Comparison of ENCODE assay signal across 9 cellular contexts in the genomic region with DNA sequence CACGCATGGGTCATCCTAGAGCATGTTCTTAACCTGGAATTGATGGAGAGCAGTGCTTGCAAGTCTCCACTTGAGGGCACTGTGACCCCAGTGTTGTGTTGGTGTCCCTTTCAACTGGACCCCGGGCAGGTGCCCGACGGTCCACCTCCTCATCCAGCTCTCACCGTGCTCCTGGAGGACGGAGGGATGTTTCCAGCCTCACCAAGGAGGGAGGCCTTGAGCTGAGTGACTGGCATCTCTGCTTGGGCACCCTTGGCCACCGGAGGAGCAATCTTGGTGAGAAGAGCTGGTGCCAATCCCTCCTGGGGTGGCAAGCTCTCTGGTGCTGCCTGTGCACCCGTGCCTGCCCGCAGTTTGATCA. TPM values are rescaled to one million over a fixed set of nuclear protein-coding genes. Genes with fewer than 3 reads are reported as not detected.
A peak's percentile ranks its signal among the peaks of the same experiment; 100 is the strongest.
DNase-seq lines count a peak whose midpoint lies in the region; ATAC-seq and TF ChIP-seq lines count a peak whose summit lies in the region.
"Had no signal": no experiment of that assay in that cellular context is flagged by ENCODE, and none has a peak within 500 bp of the region (broad histone marks: within the 10 kb centered on the region; RNA-seq: fewer than 3 reads in every experiment).

No MANE protein-coding gene starts in this region.

- no peaks in the 10 kb centered on the region for H3K4me1 ChIP-seq in GM23248 (ENCODE audit: insufficient read depth)
- no peaks in the 10 kb centered on the region for H3K4me1 ChIP-seq in stomach

- H3K27me3 ChIP-seq in BJ (ENCODE audit: control insufficient read depth, insufficient read depth, low read length): no peaks in the 10 kb centered on the region
- peaks cover 8% of the 10 kb centered on the region; the same call in 1 of the 2 replicates for H3K27me3 ChIP-seq in GM23248 (replicated peaks; ENCODE audit: insufficient read depth)
- no peaks in the 10 kb centered on the region for H3K27me3 ChIP-seq in kidney epithelial cell (ENCODE audit: control insufficient read depth, insufficient read depth, low read length)
- peaks cover 0 to 10% (median 4%) of the 10 kb centered on the region in 3 donors for H3K27me3 ChIP-seq in stomach

- no peak for DNase-seq in BJ (ENCODE audit: low read depth)
- DNase-seq in GM23248: peak; percentile 47
- peak; percentile 42 for DNase-seq in SK-MEL-5 (ENCODE audit: low read depth, low spot score)
- DNase-seq in kidney epithelial cell (ENCODE audit: low read depth): no peak
- no peak for DNase-seq in stomach
- no peak for DNase-seq in stimulated activated effector memory CD8-positive, alpha-beta T cell treated with anti-CD3 and anti-CD28 coated beads, Interleukin-12 subunit alpha, Interleukin-12 subunit beta, amount 100 ng/mL, for 72 hours (ENCODE audit: low spot score in 2 of 2)
- no peak for DNase-seq in CD1c-positive myeloid dendritic cell (ENCODE audit: extremely low spot score)

- H3F3A ChIP-seq in GM23248 (ENCODE audit: insufficient read depth): no peaks in the 10 kb centered on the region

- in situ Hi-C loops in GM23248 (cut with MboI) (no loop called here), SK-MEL-5 (cut with HindIII; ENCODE audit: low pct_unique_long_range_greater_than_20kb, low sequenced_read_pairs) (no loop called here)

- H3K4me3 ChIP-seq in BJ (ENCODE audit: low read depth, low read length): no peak overlapping the region
- H3K4me3 ChIP-seq in GM23248: no peak overlapping the region
- no peak overlapping the region for H3K4me3 ChIP-seq in kidney epithelial cell (ENCODE audit: low read depth, low read length)
- H3K4me3 ChIP-seq in stomach: no peak overlapping the region

- no peaks in the 10 kb centered on the region for H3K9me2 ChIP-seq in GM23248 (ENCODE audit: insufficient read depth)

- no peak overlapping the region for H3K4me3 Mint-ChIP-seq in stimulated activated memory B cell treated with anti-CD40 and anti-IgM and Interleukin-4, amounts not matched to agents 10 μg/mL and 1 μg/mL and 100 μg/mL, for 72 hours
- H3K4me3 Mint-ChIP-seq in stimulated activated effector memory CD8-positive, alpha-beta T cell treated with anti-CD3 and anti-CD28 coated beads, Interleukin-12 subunit alpha, Interleukin-12 subunit beta, amount 100 ng/mL, for 72 hours: no peak overlapping the region
- H3K4me3 Mint-ChIP-seq: activated T-helper 1 cell treated with anti-CD3 and anti-CD28 coated beads, Interleukin-12 subunit alpha, Interleukin-12 subunit beta, Interleukin-2, Interleukin-4 antibody, amounts not matched to agents 30 ng/mL and 10 ng/mL and 1 ng/mL, durations not matched to agents 14 hours and 24 hours and 36 hours had no signal

- no peaks in the 10 kb centered on the region for H3K9me3 ChIP-seq in GM23248 (ENCODE audit: low read depth)
- H3K9me3 ChIP-seq in stomach: peaks cover 0 to 16% (median 9%) of the 10 kb centered on the region in 4 donors

- H3K27ac Mint-ChIP-seq in stimulated activated memory B cell treated with anti-CD40 and anti-IgM and Interleukin-4, amounts not matched to agents 10 μg/mL and 1 μg/mL and 100 μg/mL, for 72 hours: no peak overlapping the region
- H3K27ac Mint-ChIP-seq in stimulated activated effector memory CD8-positive, alpha-beta T cell treated with anti-CD3 and anti-CD28 coated beads, Interleukin-12 subunit alpha, Interleukin-12 subunit beta, amount 100 ng/mL, for 72 hours: no peak overlapping the region
- H3K27ac Mint-ChIP-seq: activated T-helper 1 cell treated with anti-CD3 and anti-CD28 coated beads, Interleukin-12 subunit alpha, Interleukin-12 subunit beta, Interleukin-2, Interleukin-4 antibody, amounts not matched to agents 30 ng/mL and 10 ng/mL and 1 ng/mL, durations not matched to agents 14 hours and 24 hours and 36 hours had no signal

- no peak for ATAC-seq in stimulated activated memory B cell treated with anti-CD40 and anti-IgM and Interleukin-4, amounts not matched to agents 10 μg/mL and 1 μg/mL and 100 μg/mL, for 72 hours
- no peak for ATAC-seq in stimulated activated effector memory CD8-positive, alpha-beta T cell treated with anti-CD3 and anti-CD28 coated beads, Interleukin-12 subunit alpha, Interleukin-12 subunit beta, amount 100 ng/mL, for 72 hours

- H3K79me2 ChIP-seq in GM23248 (ENCODE audit: insufficient read depth): no peaks in the 10 kb centered on the region

- H3K9ac ChIP-seq in GM23248: no peak overlapping the region

- H3K36me3 Mint-ChIP-seq in stimulated activated memory B cell treated with anti-CD40 and anti-IgM and Interleukin-4, amounts not matched to agents 10 μg/mL and 1 μg/mL and 100 μg/mL, for 72 hours: no peaks in the 10 kb centered on the region
- no peaks in the 10 kb centered on the region for H3K36me3 Mint-ChIP-seq in stimulated activated effector memory CD8-positive, alpha-beta T cell treated with anti-CD3 and anti-CD28 coated beads, Interleukin-12 subunit alpha, Interleukin-12 subunit beta, amount 100 ng/mL, for 72 hours

- POLR2A ChIA-PET in BJ (lab: Charles Lee): no interaction called here

- 38 to 39% methylated on average over 9 of the region's 9 CpGs for WGBS in GM23248 (ENCODE audit: low coverage in 1 of 2, low lambda C conversion rate in 2 of 2, missing lambda C conversion rate in 2 of 2), 2 experiments
- WGBS in stomach, 5 donors: 34 to 47% (median 46%) methylated on average over 8 to 9 of the region's 9 CpGs

- no peaks in the 10 kb centered on the region for H3K4me1 Mint-ChIP-seq in stimulated activated memory B cell treated with anti-CD40 and anti-IgM and Interleukin-4, amounts not matched to agents 10 μg/mL and 1 μg/mL and 100 μg/mL, for 72 hours
- H3K4me1 Mint-ChIP-seq in stimulated activated effector memory CD8-positive, alpha-beta T cell treated with anti-CD3 and anti-CD28 coated beads, Interleukin-12 subunit alpha, Interleukin-12 subunit beta, amount 100 ng/mL, for 72 hours: no peaks in the 10 kb centered on the region

- TF ChIP-seq POLR2A in stomach (IDR thresholded peaks at IDR 0.05): no peak

- H3K4me2 ChIP-seq in GM23248 (ENCODE audit: unreplicated experiment): no peak overlapping the region

- TF ChIP-seq EP300 in stomach (IDR thresholded peaks at IDR 0.05): no peak

- CTCF ChIA-PET in BJ (lab: Yijun Ruan, JAX): interaction anchor here (0.8 to 1.0 kb wide), 4 partner anchors 8 to 752 kb away, joined by 3 to 4 read pairs (median 4); no protein-coding TSS in a partner anchor

- H3K27ac ChIP-seq in GM23248 (no peak overlapping the region), stomach (no peak overlapping the region)

- H2AFZ ChIP-seq in GM23248: no peak overlapping the region

- peaks cover 3% of the 10 kb centered on the region for H3K9me3 Mint-ChIP-seq in stimulated activated memory B cell treated with anti-CD40 and anti-IgM and Interleukin-4, amounts not matched to agents 10 μg/mL and 1 μg/mL and 100 μg/mL, for 72 hours
- H3K9me3 Mint-ChIP-seq in stimulated activated effector memory CD8-positive, alpha-beta T cell treated with anti-CD3 and anti-CD28 coated beads, Interleukin-12 subunit alpha, Interleukin-12 subunit beta, amount 100 ng/mL, for 72 hours: no peaks in the 10 kb centered on the region
- H3K9me3 Mint-ChIP-seq: activated T-helper 1 cell treated with anti-CD3 and anti-CD28 coated beads, Interleukin-12 subunit alpha, Interleukin-12 subunit beta, Interleukin-2, Interleukin-4 antibody, amounts not matched to agents 30 ng/mL and 10 ng/mL and 1 ng/mL, durations not matched to agents 14 hours and 24 hours and 36 hours had no signal

- H3K36me3 ChIP-seq in BJ (ENCODE audit: control insufficient read depth, insufficient read depth, low read length) (no peaks in the 10 kb centered on the region), GM23248 (ENCODE audit: low read depth) (no peaks in the 10 kb centered on the region), kidney epithelial cell (ENCODE audit: control insufficient read depth, insufficient read depth, low read length) (no peaks in the 10 kb centered on the region), stomach (no peaks in the 10 kb centered on the region)

- intact Hi-C loops in stomach (cut with DNase I; ENCODE audit: low total_unique reads): no loop called here

- H4K20me1 ChIP-seq in GM23248 (ENCODE audit: insufficient read depth): no peaks in the 10 kb centered on the region

- H3K27me3 Mint-ChIP-seq in stimulated activated memory B cell treated with anti-CD40 and anti-IgM and Interleukin-4, amounts not matched to agents 10 μg/mL and 1 μg/mL and 100 μg/mL, for 72 hours: peaks cover 24% of the 10 kb centered on the region

- TF ChIP-seq CTCF in BJ (IDR thresholded peaks at IDR 0.05; ENCODE audit: insufficient read depth, low read depth, low read length): peak; percentile 40
- TF ChIP-seq CTCF in kidney epithelial cell (IDR thresholded peaks at IDR 0.05; ENCODE audit: insufficient read depth, low read length, poor library complexity, severe bottlenecking): peak; percentile 42
- peak in 3 of 7 experiments; percentile 12 to 21 (median 13) for TF ChIP-seq CTCF in stomach (IDR thresholded peaks at IDR 0.05)

RNA-seq across cellular contexts. Expression of a gene that starts 45.4 kb away (rescaled TPM):
- polyA plus RNA-seq in BJ (2011; rRNA removed) (not detected in 2 replicates), GM23248 (2016; fragmentation: Nextera tagmentation; extraction: Ambion mirVana) (not detected in 2 replicates), stomach (not detected)
- polyA minus RNA-seq in BJ (2011; rRNA and poly(A)+ RNA removed): not detected in 2 replicates
- total RNA-seq in GM23248 (2014; rRNA removed; shearing (Covaris generic)): not detected in 2 replicates
- total RNA-seq in SK-MEL-5 (2014; rRNA removed; shearing (Covaris generic)): not detected in 2 replicates
- polyA plus RNA-seq in SK-MEL-5 (2015; cell fraction: cytosol; rRNA removed): not detected in 2 replicates
- not detected in 2 replicates for polyA plus RNA-seq in SK-MEL-5 (2015; cell fraction: nucleus; rRNA removed)
- total RNA-seq in kidney epithelial cell (not detected in 2 replicates), stomach (not detected)
- total RNA-seq: activated T-helper 1 cell treated with anti-CD3 and anti-CD28 coated beads, Interleukin-12 subunit alpha, Interleukin-12 subunit beta, Interleukin-2, Interleukin-4 antibody, amounts not matched to agents 30 ng/mL and 10 ng/mL and 1 ng/mL, durations not matched to agents 14 hours and 24 hours and 36 hours had no signal

Comparison
In these comparisons a context has a peak if more than half of its experiments do, and no peak if none do; other contexts are left out.
1. DNase-seq: peak in GM23248 (single experiment) and SK-MEL-5 (single experiment); none in BJ (single experiment), kidney epithelial cell (single experiment), stomach (single experiment), stimulated activated effector memory CD8-positive, alpha-beta T cell treated with anti-CD3 and anti-CD28 coated beads, Interleukin-12 subunit alpha, Interleukin-12 subunit beta, amount 100 ng/mL, for 72 hours (0 of 2) and CD1c-positive myeloid dendritic cell (single experiment).